Comparison of ENCODE assay signal across 17 cellular contexts in genomic region chr12:113468365-113469223, GRCh38. TPM values are rescaled to one million over a fixed set of nuclear protein-coding genes. Genes with fewer than 3 reads are reported as not detected.
A peak's percentile ranks its signal among the peaks of the same experiment; 100 is the strongest.
DNase-seq lines count a peak whose midpoint lies in the region; ATAC-seq and TF ChIP-seq lines count a peak whose summit lies in the region.
"Had no signal": no experiment of that assay in that cellular context is flagged by ENCODE, and none has a peak within 500 bp of the region (broad histone marks: within the 10 kb centered on the region; RNA-seq: fewer than 3 reads in every experiment).

No MANE protein-coding gene starts in this region.

- DNase-seq in activated naive CD8-positive, alpha-beta T cell treated with anti-CD3 and anti-CD28 coated beads, Interleukin-2, amount 10 ng/mL, durations not matched to agents 7 days and 5 days = no peak
- DNase-seq in activated naive CD8-positive, alpha-beta T cell treated with anti-CD3 and anti-CD28 coated beads for 36 hours = no peak
- DNase-seq in T-helper 17 cell (no peak), suprapubic skin (ENCODE audit: low spot score in 2 of 2) (no peak), HT-29 (ENCODE audit: low spot score) (no peak), HCEC 1CT (no peak)
- DNase-seq: activated naive CD4-positive, alpha-beta T cell treated with Interleukin-2 at 50 U/mL for 16 hours; brain microvascular endothelial cell; GOT3; NCI-H1048; NCI-H226; sigmoid colon; stimulated activated CD4-positive, alpha-beta T cell treated with anti-CD3 and anti-CD28 coated beads, Interleukin-2, amount 100 ng/mL, for 48 hours had no signal

- peaks cover 100% of the 10 kb centered on the region for H3K27me3 ChIP-seq in iPS-18a (ENCODE audit: control insufficient read depth, insufficient read depth, low read length)
- H3K27me3 ChIP-seq in suprapubic skin = peaks cover 100% of the 10 kb centered on the region

- H3K4me1 ChIP-seq in iPS-18a (ENCODE audit: control insufficient read depth, low read depth, low read length) (peaks cover 55% of the 10 kb centered on the region), suprapubic skin (peaks cover 38% of the 10 kb centered on the region)

- peak overlapping the region; percentile 32 for H3K4me3 Mint-ChIP-seq in activated naive CD8-positive, alpha-beta T cell treated with anti-CD3 and anti-CD28 coated beads, Interleukin-2, amount 10 ng/mL, durations not matched to agents 7 days and 5 days
- H3K4me3 Mint-ChIP-seq in activated naive CD8-positive, alpha-beta T cell treated with anti-CD3 and anti-CD28 coated beads for 36 hours = no peak overlapping the region
- peak overlapping the region; percentile 67 for H3K4me3 Mint-ChIP-seq in T-helper 17 cell

- H3K36me3 ChIP-seq in iPS-18a (ENCODE audit: control insufficient read depth, low read depth, low read length) (no peaks in the 10 kb centered on the region), suprapubic skin (no peaks in the 10 kb centered on the region)
- H3K36me3 ChIP-seq: brain microvascular endothelial cell, sigmoid colon, upper lobe of left lung had no signal

- H3K27ac ChIP-seq in iPS-18a (ENCODE audit: low read length) (no peak overlapping the region), suprapubic skin (no peak overlapping the region)
- H3K27ac ChIP-seq: brain microvascular endothelial cell, sigmoid colon, upper lobe of left lung had no signal

- no peak overlapping the region for H3K9ac ChIP-seq in iPS-18a (ENCODE audit: low read length)

- peaks cover 86% of the 10 kb centered on the region for H3K27me3 Mint-ChIP-seq in activated naive CD8-positive, alpha-beta T cell treated with anti-CD3 and anti-CD28 coated beads, Interleukin-2, amount 10 ng/mL, durations not matched to agents 7 days and 5 days
- peaks cover 95% of the 10 kb centered on the region for H3K27me3 Mint-ChIP-seq in activated naive CD8-positive, alpha-beta T cell treated with anti-CD3 and anti-CD28 coated beads for 36 hours
- peaks cover 74% of the 10 kb centered on the region for H3K27me3 Mint-ChIP-seq in T-helper 17 cell

- no peak for TF ChIP-seq POLR2A in suprapubic skin (IDR thresholded peaks at IDR 0.05)

- 0% methylated on average over 7 of the region's 38 CpGs for WGBS in suprapubic skin

- peaks cover 3% of the 10 kb centered on the region for H3K9me3 Mint-ChIP-seq in activated naive CD8-positive, alpha-beta T cell treated with anti-CD3 and anti-CD28 coated beads, Interleukin-2, amount 10 ng/mL, durations not matched to agents 7 days and 5 days
- H3K9me3 Mint-ChIP-seq in activated naive CD8-positive, alpha-beta T cell treated with anti-CD3 and anti-CD28 coated beads for 36 hours = no peaks in the 10 kb centered on the region

- no peaks in the 10 kb centered on the region for H3K9me3 ChIP-seq in T-helper 17 cell (ENCODE audit: control insufficient read depth, low read length, poor library complexity, severe bottlenecking)
- H3K9me3 ChIP-seq in iPS-18a (ENCODE audit: control insufficient read depth, low read depth, low read length) = no peaks in the 10 kb centered on the region
- H3K9me3 ChIP-seq in suprapubic skin = no peaks in the 10 kb centered on the region
- H3K9me3 ChIP-seq: sigmoid colon, upper lobe of left lung had no signal

- H3K36me3 Mint-ChIP-seq in activated naive CD8-positive, alpha-beta T cell treated with anti-CD3 and anti-CD28 coated beads, Interleukin-2, amount 10 ng/mL, durations not matched to agents 7 days and 5 days = peaks cover 3% of the 10 kb centered on the region
- no peaks in the 10 kb centered on the region for H3K36me3 Mint-ChIP-seq in activated naive CD8-positive, alpha-beta T cell treated with anti-CD3 and anti-CD28 coated beads for 36 hours
- H3K36me3 Mint-ChIP-seq in T-helper 17 cell (ENCODE audit: low read depth) = peaks cover 16% of the 10 kb centered on the region

- peaks cover 21% of the 10 kb centered on the region for H3K4me1 Mint-ChIP-seq in activated naive CD8-positive, alpha-beta T cell treated with anti-CD3 and anti-CD28 coated beads, Interleukin-2, amount 10 ng/mL, durations not matched to agents 7 days and 5 days
- H3K4me1 Mint-ChIP-seq in activated naive CD8-positive, alpha-beta T cell treated with anti-CD3 and anti-CD28 coated beads for 36 hours = peaks cover 26% of the 10 kb centered on the region
- H3K4me1 Mint-ChIP-seq in T-helper 17 cell = peaks cover 22% of the 10 kb centered on the region

- TF ChIP-seq CTCF in suprapubic skin (IDR thresholded peaks at IDR 0.05) = no peak

- no peak for TF ChIP-seq EP300 in suprapubic skin (IDR thresholded peaks at IDR 0.05)

- POLR2A ChIA-PET in activated naive CD8-positive, alpha-beta T cell treated with anti-CD3 and anti-CD28 coated beads, Interleukin-2, amount 10 ng/mL, durations not matched to agents 7 days and 5 days (lab: Charles Lee) = no interaction called here

- H3K27ac Mint-ChIP-seq in activated naive CD8-positive, alpha-beta T cell treated with anti-CD3 and anti-CD28 coated beads, Interleukin-2, amount 10 ng/mL, durations not matched to agents 7 days and 5 days = peak overlapping the region; percentile 42
- no peak overlapping the region for H3K27ac Mint-ChIP-seq in activated naive CD8-positive, alpha-beta T cell treated with anti-CD3 and anti-CD28 coated beads for 36 hours
- H3K27ac Mint-ChIP-seq in T-helper 17 cell = no peak overlapping the region

- peak overlapping the region; percentile 51 for H3K4me3 ChIP-seq in iPS-18a (ENCODE audit: low read length)
- peak overlapping the region; percentile 43 for H3K4me3 ChIP-seq in suprapubic skin
- H3K4me3 ChIP-seq: lung had no signal

- ATAC-seq in activated naive CD8-positive, alpha-beta T cell treated with anti-CD3 and anti-CD28 coated beads, Interleukin-2, amount 10 ng/mL, durations not matched to agents 7 days and 5 days (ENCODE audit: low read depth) = no peak
- ATAC-seq in T-helper 17 cell = no peak
- ATAC-seq in GM19023 (IDR thresholded peaks at IDR 0.05; ENCODE audit: unreplicated experiment) = no peak

RNA-seq across cellular contexts. Expression of gene LHX5, which starts 3.1 kb away (rescaled TPM):
- not detected for total RNA-seq in activated naive CD8-positive, alpha-beta T cell treated with anti-CD3 and anti-CD28 coated beads, Interleukin-2, amount 10 ng/mL, durations not matched to agents 7 days and 5 days
- not detected for total RNA-seq in activated naive CD8-positive, alpha-beta T cell treated with anti-CD3 and anti-CD28 coated beads for 36 hours
- not detected for total RNA-seq in T-helper 17 cell
- not detected for total RNA-seq in suprapubic skin
- total RNA-seq in HT-29 (2014; rRNA removed; shearing (Covaris generic)) = not detected in 2 replicates
- total RNA-seq: lung, sigmoid colon, upper lobe of left lung had no signal

RNA-seq across cellular contexts. Expression of gene SDSL, which starts 46.4 kb away (rescaled TPM):
- 1 to 10 TPM in 1 of 2 experiments, under 1 TPM in 1; 0.85 to 1.2 TPM for total RNA-seq in activated naive CD8-positive, alpha-beta T cell treated with anti-CD3 and anti-CD28 coated beads, Interleukin-2, amount 10 ng/mL, durations not matched to agents 7 days and 5 days
- under 1 TPM; 0.25 to 0.36 TPM for total RNA-seq in activated naive CD8-positive, alpha-beta T cell treated with anti-CD3 and anti-CD28 coated beads for 36 hours
- total RNA-seq in T-helper 17 cell = under 1 TPM in 1 of 2 donors, not detected in 1; 0.42 TPM
- 1 to 10 TPM in 2 of 4 donors, under 1 TPM in 1, not detected in 1; 0.56 to 2.2 (median 1.2) TPM for total RNA-seq in suprapubic skin
- 6.6 and 9.1 TPM in 2 replicates for total RNA-seq in HT-29 (2014; rRNA removed; shearing (Covaris generic))
